1 cellular context compared by ENCODE assay signal in genomic region chr18:46268662-46269061, GRCh38.
TF ChIP-seq lines count a peak whose summit lies in the region.

No MANE protein-coding gene starts in this region.

TF ChIP-seq in H1, 55 proteins besides CTCF, POLR2A, EP300 and RAD21:
- TF ChIP-seq CBX5 (IDR thresholded peaks at IDR 0.05; ENCODE audit: low read depth, low read length) (no peak), RNF2 (IDR thresholded peaks at IDR 0.05; ENCODE audit: borderline replicate concordance, low read depth, low read length, missing control alignments, poor library complexity, severe bottlenecking) (no peak), KDM5A (IDR thresholded peaks at IDR 0.05; ENCODE audit: low read length) (no peak), SIN3A (conservative IDR thresholded peaks at IDR 0.05 in 1 of 2, IDR thresholded peaks at IDR 0.05 in 1 of 2; ENCODE audit: low read depth in 1 of 2, low read length in 2 of 2) (no peak), TCF12 (IDR thresholded peaks at IDR 0.05; ENCODE audit: low read depth, low read length) (no peak), SAP30 (IDR thresholded peaks at IDR 0.05; ENCODE audit: insufficient read depth, insufficient replicate concordance, low read length) (no peak), BRCA1 (IDR thresholded peaks at IDR 0.05; ENCODE audit: low read depth, low read length) (no peak), ZNF274 (IDR thresholded peaks at IDR 0.05; ENCODE audit: borderline replicate concordance, extremely low read depth, low read length) (no peak), SRF (IDR thresholded peaks at IDR 0.05; ENCODE audit: low read depth, low read length) (no peak), BCL11A (IDR thresholded peaks at IDR 0.05; ENCODE audit: low read depth in 2 of 2, low read length in 2 of 2) (no peak), SIRT6 (IDR thresholded peaks at IDR 0.05; ENCODE audit: low read length) (no peak), PHF8 (conservative IDR thresholded peaks at IDR 0.05; ENCODE audit: low read depth, low read length) (no peak)
